Comparison of ENCODE assay signal across 23 cellular contexts in genomic region chr12:123956249-123956648, GRCh38.
"Had no signal": no experiment of that assay in that cellular context is flagged by ENCODE, and none has a peak within 500 bp of the region (broad histone marks: within the 10 kb centered on the region; RNA-seq: fewer than 3 reads in every experiment).

No MANE protein-coding gene starts in this region.

- H3K9me3 ChIP-seq: MG63, SK-N-SH had no signal

- H3K36me3 ChIP-seq: MG63 had no signal

- H3K4me3 ChIP-seq: MG63 had no signal

- ATAC-seq: HepG2 had no signal

- DNase-seq: IMR-90, Karpas-422, KG1, MG63, NCI-H1092, NCI-H1105 treated with DMSO at 0.1 percent for 48 hours, NCI-H1417 treated with DMSO at 0.1 percent for 48 hours, NCI-H146, NCI-H1694 treated with DMSO at 0.1 percent for 48 hours, NCI-H1930, NCI-H2081, NCI-H2107, NCI-H2171, NCI-H226, NCI-H446, NCI-H510A, NCI-H524 treated with DMSO at 0.1 percent for 48 hours, NCI-H69, NCI-H774, RPMI8226, SHP77, SK-N-SH had no signal

- H3K27me3 ChIP-seq: MG63 had no signal
